8 cellular contexts compared by ENCODE assay signal in genomic region chr6:157823523-157824370, GRCh38. TPM values are rescaled to one million over a fixed set of nuclear protein-coding genes. Genes with fewer than 3 reads are reported as not detected.
A peak's percentile ranks its signal among the peaks of the same experiment; 100 is the strongest.
DNase-seq lines count a peak whose midpoint lies in the region; ATAC-seq, FAIRE-seq and TF ChIP-seq lines count a peak whose summit lies in the region.

No MANE protein-coding gene starts in this region.

- H3K36me3 ChIP-seq in HCT116 (ENCODE audit: control insufficient read depth in 1 of 2, insufficient read depth in 2 of 2, low read length in 2 of 2) (no peaks in the 10 kb centered on the region), lung (ENCODE audit: control insufficient read depth in 2 of 2, insufficient read depth in 2 of 2, low read length in 2 of 2) (no peaks in the 10 kb centered on the region)

- H3K9me2 ChIP-seq in HCT116 (ENCODE audit: insufficient read depth) = no peaks in the 10 kb centered on the region

- CTCF ChIA-PET in HCT116 (lab: Charles Lee) = no interaction called here

- peak overlapping the region; percentile 83 for H3K9ac ChIP-seq in HCT116 (ENCODE audit: low read length)

- H3K27me3 ChIP-seq in HCT116 (ENCODE audit: insufficient read depth, low read length) = no peaks in the 10 kb centered on the region
- no peaks in the 10 kb centered on the region for H3K27me3 ChIP-seq in lung (ENCODE audit: control insufficient read depth, insufficient read depth)

- H2AFZ ChIP-seq in HCT116 (ENCODE audit: low read depth, low read length, poor library complexity, severe bottlenecking) = no peak overlapping the region

- RAD21 ChIA-PET in HCT116 (lab: Charles Lee; ENCODE audit: low non-redundant PET in 1 of 2, low total read pairs in 2 of 2, uncharacterized antibody in 2 of 2, unreplicated experiment in 2 of 2) = no interaction called here

- H4K20me1 ChIP-seq in HCT116 (ENCODE audit: insufficient read depth) = no peaks in the 10 kb centered on the region

- TF ChIP-seq POLR2A in GM12892 (IDR thresholded peaks at IDR 0.05; ENCODE audit: low read depth, low read length) (peak; percentile 40; the same call in 1 of the 2 replicates), HCT116 (IDR thresholded peaks at IDR 0.05; ENCODE audit: borderline replicate concordance, extremely low read depth, insufficient read depth, insufficient read length) (no peak)

- H3K79me2 ChIP-seq in HCT116 (ENCODE audit: insufficient read depth, low read length) = peaks cover 46% of the 10 kb centered on the region

- 1% methylated on average over 44 to 74 of the region's 74 CpGs for WGBS in lung, 2 donors

- peak overlapping the region; percentile 85 for H3K4me2 ChIP-seq in HCT116 (ENCODE audit: low read length)

- DNase-seq in GM12892 (ENCODE audit: insufficient read length) = peak; percentile 26
- DNase-seq in HCT116 (ENCODE audit: low read depth, low spot score) = peak; percentile 62
- peak; percentile 59 for DNase-seq in NCI-H146 treated with DMSO at 0.1 percent for 48 hours (lab: John Stamatoyannopoulos, UW; ENCODE audit: unreplicated experiment)
- DNase-seq in activated CD4-positive, alpha-beta T cell treated with anti-CD3 and anti-CD28 coated beads, Interleukin-2, amount 50 U/mL, for 24 hours (ENCODE audit: low read depth in 1 of 2, low spot score in 1 of 2) = peak; percentile 57 to 88
- peak; percentile 86 to 92 for DNase-seq in dermis microvascular lymphatic vessel endothelial cell (ENCODE audit: low read depth in 2 of 2)
- DNase-seq in lung (ENCODE audit: low spot score) = no peak
- DNase-seq in stimulated activated CD8-positive, alpha-beta memory T cell treated with anti-CD3 and anti-CD28 coated beads, Interleukin-12 subunit alpha, Interleukin-12 subunit beta, amount 100 ng/mL, for 4 hours (ENCODE audit: low read depth) = peak; percentile 58
- DNase-seq in GF-D8 (lab: John Stamatoyannopoulos, UW) = no peak

- TF ChIP-seq RAD21 in HCT116 (IDR thresholded peaks at IDR 0.05; ENCODE audit: low read depth) = no peak

- POLR2A ChIA-PET in HCT116 (lab: Charles Lee) = no interaction called here

- peak; percentile 41 for ATAC-seq in HCT116
- ATAC-seq in lung (ENCODE audit: insufficient read depth, low FRiP score) = peak; percentile 11

- BruUV-seq in HCT116 (replicated peaks; lab: Mats Ljungman, UMichigan) = no TSS peak

- TF ChIP-seq CTCF in HCT116 (IDR thresholded peaks at IDR 0.05 in 2 of 3, conservative IDR thresholded peaks at IDR 0.05 in 1 of 3; ENCODE audit: borderline replicate concordance in 1 of 3, insufficient read depth in 1 of 3, low read depth in 2 of 3, low read length in 2 of 3) (0 out of 6 replicates have a peak, but pooled peaks of 1 of the 3 experiments have one; percentile 2), lung (IDR thresholded peaks at IDR 0.05; ENCODE audit: control extremely low read depth, extremely low read depth) (no peak)

- no peaks in the 10 kb centered on the region for H3K9me3 ChIP-seq in HCT116 (ENCODE audit: control insufficient read depth in 1 of 2, insufficient read depth in 1 of 2, low read depth in 1 of 2, low read length in 2 of 2)
- H3K9me3 ChIP-seq in lung (ENCODE audit: control insufficient read depth in 2 of 2, insufficient read depth in 1 of 2, low read length in 1 of 2) = peaks cover 0 to under 1% of the 10 kb centered on the region in 2 donors

- H3K27ac ChIP-seq in HCT116 (ENCODE audit: low read depth, low read length) (peak overlapping the region; percentile 88), lung (ENCODE audit: low read depth in 1 of 2, low read length in 1 of 2) (peak overlapping the region; percentile 87 to 99)

- intact Hi-C loops in HCT116 (cut with micrococcal nuclease) = loop anchor here (5.0 kb wide), 2 partner anchors 49 to 61 kb away; no protein-coding TSS in a partner anchor

- peak; percentile 96 for FAIRE-seq in GM12892 (lab: Jason Lieb, UNC)

- H3K4me3 ChIP-seq in HCT116 (replicated peaks in 1 of 2; ENCODE audit: low read depth in 1 of 2, low read length in 2 of 2) = peak overlapping the region; percentile 71 to 80
- H3K4me3 ChIP-seq in lung = peak overlapping the region; percentile 70

- H3K4me1 ChIP-seq in HCT116 (ENCODE audit: control insufficient read depth in 1 of 2, insufficient read depth in 2 of 2, low read length in 2 of 2) = peaks cover 15 to 26% of the 10 kb centered on the region in 2 experiments; a peak in 3 of 4 replicates
- peaks cover 10 to 14% of the 10 kb centered on the region in 2 donors for H3K4me1 ChIP-seq in lung (ENCODE audit: control insufficient read depth in 2 of 2, insufficient read depth in 2 of 2, low read length in 2 of 2)

TF ChIP-seq in HCT116, 20 proteins besides CTCF, POLR2A, EP300 and RAD21:
- TF ChIP-seq ZFX (IDR thresholded peaks at IDR 0.05) (peak; percentile 94), POLR2AphosphoS5 (IDR thresholded peaks at IDR 0.05; ENCODE audit: low read depth, low read length) (peak; percentile 53), EGR1 (IDR thresholded peaks at IDR 0.05; ENCODE audit: low read depth) (0 out of 2 replicates have a peak, but pooled peaks have one; percentile 32), SIN3A (IDR thresholded peaks at IDR 0.05; ENCODE audit: low read depth) (peak; percentile 34; the same call in 1 of the 2 replicates), EZH2 (IDR thresholded peaks at IDR 0.05) (no peak)

RNA-seq across cellular contexts. Expression of gene SNX9, which starts 0.7 kb away (rescaled TPM):
- 7.8 TPM for polyA plus RNA-seq in GM12892 (2012; ENCODE audit: missing spikeins)
- total RNA-seq in HCT116 (2021; ENCODE audit: unreplicated experiment) (42.5 TPM), dermis microvascular lymphatic vessel endothelial cell (36.2 and 53.7 TPM in 2 replicates), lung (10 to 100 TPM; 22.7 to 35.0 TPM)
- polyA plus RNA-seq in HCT116 (2012) = 27.3 and 33.3 TPM in 2 replicates
- 10 to 100 TPM; 13.8 to 24.9 TPM for polyA plus RNA-seq in lung

Comparison
In these comparisons a context has a peak if more than half of its experiments do, and no peak if none do; other contexts are left out.
1. DNase-seq: peak in GM12892 (single experiment), HCT116 (single experiment), NCI-H146 treated with DMSO at 0.1 percent for 48 hours (single experiment), activated CD4-positive, alpha-beta T cell treated with anti-CD3 and anti-CD28 coated beads, Interleukin-2, amount 50 U/mL, for 24 hours (2 of 2), dermis microvascular lymphatic vessel endothelial cell (2 of 2) and stimulated activated CD8-positive, alpha-beta memory T cell treated with anti-CD3 and anti-CD28 coated beads, Interleukin-12 subunit alpha, Interleukin-12 subunit beta, amount 100 ng/mL, for 4 hours (single experiment); none in lung (single experiment) and GF-D8 (single experiment).